ENCODE assay signal across 8 cellular contexts in genomic region chr11:134033276-134033675, GRCh38. TPM values are rescaled to one million over a fixed set of nuclear protein-coding genes. Genes with fewer than 3 reads are reported as not detected.
A peak's percentile ranks its signal among the peaks of the same experiment; 100 is the strongest.
DNase-seq lines count a peak whose midpoint lies in the region; ATAC-seq and TF ChIP-seq lines count a peak whose summit lies in the region.

No MANE protein-coding gene starts in this region.

- H3K9ac ChIP-seq in SK-N-MC (ENCODE audit: insufficient read length): no peak overlapping the region
- no peak overlapping the region for H3K9ac ChIP-seq in fibroblast of lung (ENCODE audit: insufficient read depth, low read length)

- H3K4me1 Mint-ChIP-seq in CD8-positive, alpha-beta T cell (ENCODE audit: low read depth): peaks cover 78% of the 10 kb centered on the region

- 75% methylated on average over 9 of the region's 9 CpGs for WGBS in prostate gland

- DNase-seq in CD8-positive, alpha-beta T cell: no peak
- no peak for DNase-seq in SK-N-MC (ENCODE audit: low read depth, low spot score)
- no peak for DNase-seq in fibroblast of lung (ENCODE audit: low read depth in 2 of 2)
- DNase-seq in prostate gland (ENCODE audit: low spot score): no peak
- DNase-seq in cerebellum (ENCODE audit: low spot score): no peak
- no peak for DNase-seq in T1000 (lab: John Stamatoyannopoulos, UW)
- no peak for DNase-seq in HUDEP-2 (lab: John Stamatoyannopoulos, UW; ENCODE audit: unreplicated experiment in 76 of 76)
- no peak for DNase-seq in left colon

- H3K27ac Mint-ChIP-seq in CD8-positive, alpha-beta T cell: peak overlapping the region; percentile 92

- no peaks in the 10 kb centered on the region for H3K36me3 ChIP-seq in CD8-positive, alpha-beta T cell (ENCODE audit: insufficient read depth, low read length)
- H3K36me3 ChIP-seq in SK-N-MC (ENCODE audit: insufficient read depth, low read length) (no peaks in the 10 kb centered on the region), fibroblast of lung (ENCODE audit: control insufficient read depth, insufficient read depth, low read length) (no peaks in the 10 kb centered on the region), prostate gland (no peaks in the 10 kb centered on the region)

- no peaks in the 10 kb centered on the region for H3K9me3 Mint-ChIP-seq in CD8-positive, alpha-beta T cell

- H3K4me3 Mint-ChIP-seq in CD8-positive, alpha-beta T cell: peak overlapping the region; percentile 76

- intact Hi-C loops in CD8-positive, alpha-beta T cell (cut with DNase I, micrococcal nuclease): loop anchor here (5.0 to 10.0 kb wide), 2 partner anchors 76 to 222 kb away; partner anchors contain the start of genes ACAD8 (in 2 of the 2), THYN1 (in 2 of the 2) and IGSF9B (in 1 of the 2)
- intact Hi-C loops in prostate gland (cut with DNase I): no loop called here
- intact Hi-C loops in left colon (cut with DNase I, micrococcal nuclease): loop anchor here in 1 of 2 donors (5.0 kb wide), 1 partner anchor 86 kb away; no protein-coding TSS in a partner anchor

- H3K79me2 ChIP-seq in fibroblast of lung (ENCODE audit: control insufficient read depth, insufficient read depth, low read length): no peaks in the 10 kb centered on the region

- peak overlapping the region; percentile 1 for H2AFZ ChIP-seq in fibroblast of lung (ENCODE audit: low read length)

- CTCF ChIA-PET in CD8-positive, alpha-beta T cell (lab: Charles Lee): interaction anchor here (0.7 to 4.4 kb wide), 5 partner anchors 12 to 105 kb away, joined by 3 to 25 read pairs (median 9); no protein-coding TSS in a partner anchor

- H3K4me1 ChIP-seq in CD8-positive, alpha-beta T cell (ENCODE audit: insufficient read depth, low read length): peaks cover 78% of the 10 kb centered on the region
- H3K4me1 ChIP-seq in fibroblast of lung (ENCODE audit: control insufficient read depth, extremely low read depth, insufficient read depth, low read length) (peaks cover 9% of the 10 kb centered on the region), prostate gland (replicated peaks) (peaks cover 11% of the 10 kb centered on the region)

- no peaks in the 10 kb centered on the region for H3K27me3 ChIP-seq in CD8-positive, alpha-beta T cell (ENCODE audit: insufficient read depth, low read length)
- peaks cover 9% of the 10 kb centered on the region for H3K27me3 ChIP-seq in fibroblast of lung (ENCODE audit: control insufficient read depth, insufficient read depth, low read length)
- no peaks in the 10 kb centered on the region for H3K27me3 ChIP-seq in prostate gland (replicated peaks; ENCODE audit: insufficient read depth)

- H3K27ac ChIP-seq in CD8-positive, alpha-beta T cell (ENCODE audit: low read depth, low read length): peak overlapping the region; percentile 65
- H3K27ac ChIP-seq in SK-N-MC: no peak overlapping the region
- H3K27ac ChIP-seq in fibroblast of lung (ENCODE audit: insufficient read depth, low read length): no peak overlapping the region
- peak overlapping the region; percentile 74 to 78 for H3K27ac ChIP-seq in prostate gland

- ATAC-seq in CD8-positive, alpha-beta T cell: no peak
- ATAC-seq in left colon: no peak

- no peaks in the 10 kb centered on the region for H3K9me3 ChIP-seq in CD8-positive, alpha-beta T cell (ENCODE audit: low read length)
- no peaks in the 10 kb centered on the region for H3K9me3 ChIP-seq in SK-N-MC (ENCODE audit: low read depth, low read length)
- no peaks in the 10 kb centered on the region for H3K9me3 ChIP-seq in fibroblast of lung (ENCODE audit: control insufficient read depth, insufficient read depth, low read depth, low read length)
- H3K9me3 ChIP-seq in prostate gland: no peaks in the 10 kb centered on the region

- no peak for TF ChIP-seq CTCF in CD8-positive, alpha-beta T cell (IDR thresholded peaks at IDR 0.05)
- TF ChIP-seq CTCF in fibroblast of lung (conservative IDR thresholded peaks at IDR 0.05 in 1 of 2, IDR thresholded peaks at IDR 0.05 in 1 of 2; ENCODE audit: low read depth in 1 of 2, low read length in 2 of 2): no peak
- no peak for TF ChIP-seq CTCF in prostate gland (IDR thresholded peaks at IDR 0.05)

- H3K4me2 ChIP-seq in fibroblast of lung (ENCODE audit: extremely low read depth, insufficient read depth, low read length): peak overlapping the region; percentile 34

- peak overlapping the region; percentile 55 for H3K4me3 ChIP-seq in CD8-positive, alpha-beta T cell (ENCODE audit: low read depth, low read length)
- peak overlapping the region; percentile 59 for H3K4me3 ChIP-seq in SK-N-MC
- no peak overlapping the region for H3K4me3 ChIP-seq in fibroblast of lung (replicated peaks in 1 of 4; ENCODE audit: control extremely low read depth in 1 of 4, insufficient read depth in 1 of 4, low read depth in 3 of 4, low read length in 4 of 4)
- H3K4me3 ChIP-seq in prostate gland: no peak overlapping the region

- POLR2A ChIA-PET in CD8-positive, alpha-beta T cell (lab: Charles Lee): interaction anchor here (0.6 to 1.6 kb wide), 4 partner anchors 8 to 240 kb away, joined by 3 to 7 read pairs (median 5); no protein-coding TSS in a partner anchor

- H4K20me1 ChIP-seq in fibroblast of lung (ENCODE audit: control insufficient read depth, extremely low read depth, insufficient read depth, low read length): no peaks in the 10 kb centered on the region

- TF ChIP-seq POLR2A in prostate gland (IDR thresholded peaks at IDR 0.05): no peak

- H3K36me3 Mint-ChIP-seq in CD8-positive, alpha-beta T cell: no peaks in the 10 kb centered on the region

- H3K27me3 Mint-ChIP-seq in CD8-positive, alpha-beta T cell (ENCODE audit: low read depth): no peaks in the 10 kb centered on the region

RNA-seq across cellular contexts. Expression of gene JAM3, which starts 35.6 kb away (rescaled TPM):
- 10 to 100 TPM; 12.1 to 15.2 TPM for total RNA-seq in CD8-positive, alpha-beta T cell
- total RNA-seq in fibroblast of lung (60.4 and 85.7 TPM in 2 replicates), prostate gland (100 to 1,000 TPM in 1 of 2 donors, 10 to 100 TPM in 1; 21.3 to 157 TPM), cerebellum (49.5 TPM), left colon (10 to 100 TPM in 1 of 2 donors, 1 to 10 TPM in 1; 5.1 to 10.7 TPM)
- polyA plus RNA-seq in fibroblast of lung: 44.1 and 54.5 TPM in 2 replicates
- polyA plus RNA-seq in fibroblast of lung (2012): 34.3 and 41.9 TPM in 2 replicates
- polyA minus RNA-seq in fibroblast of lung (ENCODE audit: low replicate concordance): 53.5 and 56.9 TPM in 2 replicates

Comparison
In these comparisons a context has a peak if more than half of its experiments do, and no peak if none do; other contexts are left out.
1. H3K27ac ChIP-seq: peak in CD8-positive, alpha-beta T cell (single experiment) and prostate gland (2 of 2); none in SK-N-MC (single experiment) and fibroblast of lung (single experiment).
2. H3K4me3 ChIP-seq: peak in CD8-positive, alpha-beta T cell (single experiment) and SK-N-MC (single experiment); none in fibroblast of lung (0 of 4) and prostate gland (0 of 2).